17 cellular contexts compared by ENCODE assay signal in genomic region chr5:80565330-80565729, GRCh38. TPM values are rescaled to one million over a fixed set of nuclear protein-coding genes. Genes with fewer than 3 reads are reported as not detected.
DNase-seq lines count a peak whose midpoint lies in the region; ATAC-seq and TF ChIP-seq lines count a peak whose summit lies in the region.
"Had no signal": no experiment of that assay in that cellular context is flagged by ENCODE, and none has a peak within 500 bp of the region (broad histone marks: within the 10 kb centered on the region; RNA-seq: fewer than 3 reads in every experiment).

No MANE protein-coding gene starts in this region.

- no peaks in the 10 kb centered on the region for H3K9me2 ChIP-seq in PC-3 (replicated peaks; ENCODE audit: low read length)

- H3K4me1 ChIP-seq in PC-3 (ENCODE audit: insufficient read depth, low read length) = no peaks in the 10 kb centered on the region

- H4K20me1 ChIP-seq in PC-3 (ENCODE audit: low read length) = no peaks in the 10 kb centered on the region

- H3K4me3 Mint-ChIP-seq in activated naive CD4-positive, alpha-beta T cell treated with anti-CD3 and anti-CD28 coated beads for 36 hours = no peak overlapping the region
- H3K4me3 Mint-ChIP-seq: CD8-positive, alpha-beta memory T cell; HFFc6 had no signal

- no peaks in the 10 kb centered on the region for H3K9me3 ChIP-seq in PC-3 (ENCODE audit: low read length)

- H3F3A ChIP-seq in PC-3 (ENCODE audit: low read length, unreplicated experiment) = no peaks in the 10 kb centered on the region

- no peaks in the 10 kb centered on the region for H3K79me2 ChIP-seq in PC-3 (ENCODE audit: low read length)

- no peak overlapping the region for H3K9ac ChIP-seq in PC-3 (ENCODE audit: low read length)
- H3K9ac ChIP-seq: GM23248 had no signal

- H3K27me3 ChIP-seq in PC-3 (ENCODE audit: low read length) = peaks cover 12% of the 10 kb centered on the region

- no peak overlapping the region for H3K27ac Mint-ChIP-seq in activated naive CD4-positive, alpha-beta T cell treated with anti-CD3 and anti-CD28 coated beads for 36 hours
- H3K27ac Mint-ChIP-seq: CD8-positive, alpha-beta memory T cell; HFFc6 had no signal

- no peaks in the 10 kb centered on the region for H3K9me3 Mint-ChIP-seq in activated naive CD4-positive, alpha-beta T cell treated with anti-CD3 and anti-CD28 coated beads for 36 hours
- H3K9me3 Mint-ChIP-seq: CD8-positive, alpha-beta memory T cell; HFFc6 had no signal

- intact Hi-C loops in PC-3 (cut with micrococcal nuclease) = no loop called here
- intact Hi-C loops in activated naive CD4-positive, alpha-beta T cell treated with anti-CD3 and anti-CD28 coated beads for 36 hours (cut with micrococcal nuclease) = no loop called here

- CTCF ChIA-PET in PC-3 (lab: Charles Lee) = no interaction called here
- CTCF ChIA-PET in activated naive CD4-positive, alpha-beta T cell treated with anti-CD3 and anti-CD28 coated beads for 36 hours (lab: Charles Lee) = no interaction called here

- no peak overlapping the region for H3K4me2 ChIP-seq in PC-3 (ENCODE audit: low read length)

- ATAC-seq in PC-3 (no peak), GM18858 (IDR thresholded peaks at IDR 0.05; ENCODE audit: unreplicated experiment) (no peak)

- no peaks in the 10 kb centered on the region for H3K36me3 Mint-ChIP-seq in activated naive CD4-positive, alpha-beta T cell treated with anti-CD3 and anti-CD28 coated beads for 36 hours (ENCODE audit: low read depth)
- H3K36me3 Mint-ChIP-seq: CD8-positive, alpha-beta memory T cell had no signal

- TF ChIP-seq CTCF in PC-3 (conservative IDR thresholded peaks at IDR 0.05; ENCODE audit: low read depth, low read length) = no peak

- no peaks in the 10 kb centered on the region for H3K36me3 ChIP-seq in PC-3 (ENCODE audit: low read depth, low read length)

- no peak overlapping the region for H3K4me3 ChIP-seq in PC-3 (ENCODE audit: low read length)
- H3K4me3 ChIP-seq: GM23248 had no signal

- no TSS peak for BruUV-seq in PC-3 (replicated peaks; lab: Mats Ljungman, UMichigan)

- H3K4me1 Mint-ChIP-seq in activated naive CD4-positive, alpha-beta T cell treated with anti-CD3 and anti-CD28 coated beads for 36 hours (ENCODE audit: low read depth) = peaks cover 3% of the 10 kb centered on the region

- no peak overlapping the region for H2AFZ ChIP-seq in PC-3 (ENCODE audit: low read length)
- H2AFZ ChIP-seq: GM23248 had no signal

- H3K27me3 Mint-ChIP-seq in activated naive CD4-positive, alpha-beta T cell treated with anti-CD3 and anti-CD28 coated beads for 36 hours (ENCODE audit: low read depth) = peaks cover 29% of the 10 kb centered on the region

- peak; percentile 28 for DNase-seq in EL
- DNase-seq in PC-3 = peak; percentile 13
- DNase-seq in glomerular visceral epithelial cell (ENCODE audit: extremely low spot score) = peak; percentile 77
- peak; percentile 75 for DNase-seq in renal cortical epithelial cell (ENCODE audit: low read depth)
- DNase-seq in activated naive CD4-positive, alpha-beta T cell treated with anti-CD3 and anti-CD28 coated beads for 36 hours = no peak
- DNase-seq in NCI-H345 treated with DMSO at 0.1 percent for 48 hours (lab: John Stamatoyannopoulos, UW; ENCODE audit: unreplicated experiment) = no peak
- DNase-seq: CD8-positive, alpha-beta memory T cell; DMS153; GM23248; HFFc6; Karpas-422; NCI-H1930; NCI-H2171; NCI-H510A treated with DMSO at 0.1 percent for 48 hours; SIG-M5 had no signal

- POLR2A ChIA-PET in PC-3 (lab: Charles Lee; ENCODE audit: unreplicated experiment) = no interaction called here

- no peak overlapping the region for H3K27ac ChIP-seq in PC-3 (ENCODE audit: low read length)
- H3K27ac ChIP-seq: GM23248 had no signal

RNA-seq across cellular contexts. Expression of gene ANKRD34B, which starts 4.8 kb away (rescaled TPM):
- total RNA-seq in PC-3 (2014; rRNA removed) (not detected in 2 replicates), renal cortical epithelial cell (4.4 and 4.5 TPM in 2 replicates)
- total RNA-seq in activated naive CD4-positive, alpha-beta T cell treated with anti-CD3 and anti-CD28 coated beads for 36 hours = under 1 TPM in 1 of 2 experiments, not detected in 1; 0.10 TPM
- total RNA-seq: CD8-positive, alpha-beta memory T cell; GM23248; HFFc6; RPMI7951 had no signal

Comparison
In these comparisons a context has a peak if more than half of its experiments do, and no peak if none do; other contexts are left out.
1. DNase-seq: peak in EL (single experiment), PC-3 (single experiment), glomerular visceral epithelial cell (single experiment) and renal cortical epithelial cell (single experiment); none in activated naive CD4-positive, alpha-beta T cell treated with anti-CD3 and anti-CD28 coated beads for 36 hours (single experiment) and NCI-H345 treated with DMSO at 0.1 percent for 48 hours (single experiment).